8 cellular contexts compared by ENCODE assay signal in the genomic region with DNA sequence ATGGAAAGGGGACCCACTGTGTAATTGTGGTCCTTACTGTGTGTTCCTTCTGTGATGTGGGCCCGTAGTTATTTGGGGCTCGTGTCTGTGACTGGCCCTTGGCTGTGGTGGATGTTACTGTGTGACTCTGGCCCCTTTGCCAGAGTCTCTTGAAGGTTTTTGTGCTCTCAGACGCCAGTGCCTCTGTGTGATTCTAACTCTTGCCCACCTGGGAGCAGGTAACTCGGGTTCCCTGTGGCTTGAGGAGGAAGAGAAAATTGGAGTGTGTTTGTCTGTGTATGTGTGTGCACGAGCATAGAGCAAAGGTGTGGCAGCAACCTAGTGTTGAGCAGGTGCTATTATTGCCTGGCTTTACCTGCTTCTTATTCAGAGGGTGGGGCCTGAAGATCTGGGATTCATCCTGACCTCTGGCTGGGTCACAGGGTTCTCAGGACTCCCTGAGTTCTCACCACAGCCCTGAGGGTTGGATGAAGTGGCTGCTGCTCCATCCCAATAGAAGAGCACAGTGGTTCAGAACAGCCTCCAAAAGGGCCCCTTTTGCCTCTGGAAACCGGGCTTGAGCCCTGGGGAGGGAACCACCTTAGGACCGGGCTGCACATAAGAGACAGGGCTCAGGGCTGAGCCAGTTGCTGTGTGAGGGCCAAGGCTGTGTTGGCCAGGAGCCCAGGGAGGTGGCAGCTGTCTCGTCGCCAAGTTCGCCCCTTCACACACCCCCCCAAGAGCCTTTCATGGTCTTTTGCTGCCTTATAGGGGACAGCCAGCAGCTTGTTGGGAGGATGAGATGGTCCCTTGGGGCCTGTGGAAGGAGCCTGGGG. TPM values are rescaled to one million over a fixed set of nuclear protein-coding genes. Genes with fewer than 3 reads are reported as not detected.
DNase-seq lines count a peak whose midpoint lies in the region; ATAC-seq and TF ChIP-seq lines count a peak whose summit lies in the region.

No MANE protein-coding gene starts in this region.

- H3K27ac ChIP-seq in CD8-positive, alpha-beta memory T cell (ENCODE audit: low read depth, low read length), result peak overlapping the region; percentile 85

- CTCF ChIA-PET in CD8-positive, alpha-beta memory T cell (lab: Charles Lee), result no interaction called here

- no peaks in the 10 kb centered on the region for H3K9me3 ChIP-seq in CD8-positive, alpha-beta memory T cell (ENCODE audit: low read length)

- TF ChIP-seq POLR2A in NB4 (IDR thresholded peaks at IDR 0.05; ENCODE audit: extremely low read depth, insufficient read length), result no peak

- H3K4me3 ChIP-seq in CD8-positive, alpha-beta memory T cell (ENCODE audit: low read length), result peak overlapping the region; percentile 75
- peak overlapping the region; percentile 92 for H3K4me3 ChIP-seq in NB4 (ENCODE audit: low read depth, low read length)

- H3K9me3 Mint-ChIP-seq in CD8-positive, alpha-beta memory T cell, result peaks cover 0 to 2% (median 0%) of the 10 kb centered on the region in 5 donors
- no peaks in the 10 kb centered on the region for H3K9me3 Mint-ChIP-seq in chondrocyte (ENCODE audit: low read depth)

- POLR2A ChIA-PET in CD8-positive, alpha-beta memory T cell (lab: Charles Lee), result no interaction called here

- no peaks in the 10 kb centered on the region for H3K36me3 ChIP-seq in CD8-positive, alpha-beta memory T cell (ENCODE audit: insufficient read depth, low read length)

- H3K4me1 Mint-ChIP-seq in CD8-positive, alpha-beta memory T cell, result peaks cover 27 to 54% (median 35%) of the 10 kb centered on the region in 3 donors
- peaks cover 15% of the 10 kb centered on the region for H3K4me1 Mint-ChIP-seq in chondrocyte (ENCODE audit: low read depth)

- TF ChIP-seq CTCF in NB4 (IDR thresholded peaks at IDR 0.05; ENCODE audit: low read depth, low read length), result no peak
- TF ChIP-seq CTCF in chondrocyte (IDR thresholded peaks at IDR 0.05), result no peak
- TF ChIP-seq CTCF in omental fat pad (IDR thresholded peaks at IDR 0.05), result no peak

- peak in 1 of 5 donors; percentile 10 for DNase-seq in CD8-positive, alpha-beta memory T cell
- DNase-seq in NB4 (ENCODE audit: low read depth), result peak; percentile 25
- DNase-seq in chondrocyte (ENCODE audit: low spot score), result no peak
- peak; percentile 14 for DNase-seq in myocyte (ENCODE audit: low read depth)
- DNase-seq in omental fat pad (ENCODE audit: low spot score), result no peak
- no peak for DNase-seq in NCI-H2029 treated with DMSO at 0.1 percent for 48 hours (lab: John Stamatoyannopoulos, UW)

- peaks cover 0 to 47% (median 5%) of the 10 kb centered on the region in 3 donors for H3K36me3 Mint-ChIP-seq in CD8-positive, alpha-beta memory T cell
- H3K36me3 Mint-ChIP-seq in chondrocyte (ENCODE audit: low read depth), result no peaks in the 10 kb centered on the region

- H3K4me1 ChIP-seq in CD8-positive, alpha-beta memory T cell (ENCODE audit: insufficient read depth, low read length), result peaks cover 6% of the 10 kb centered on the region

- H3K4me3 Mint-ChIP-seq in CD8-positive, alpha-beta memory T cell, result peak overlapping the region; percentile 93 to 99 (median 97)
- peak overlapping the region; percentile 97 for H3K4me3 Mint-ChIP-seq in chondrocyte (ENCODE audit: unreplicated experiment)

- no peaks in the 10 kb centered on the region for H3K27me3 ChIP-seq in CD8-positive, alpha-beta memory T cell (ENCODE audit: insufficient read depth, low read length, poor library complexity, severe bottlenecking)

- no peak for ATAC-seq in omental fat pad (ENCODE audit: low FRiP score)
- ATAC-seq in GM18858 (IDR thresholded peaks at IDR 0.05; ENCODE audit: unreplicated experiment), result no peak
- no peak for ATAC-seq in GM19035 (IDR thresholded peaks at IDR 0.05; ENCODE audit: unreplicated experiment)

- H3K27me3 Mint-ChIP-seq in CD8-positive, alpha-beta memory T cell, result peaks cover 0 to 8% of the 10 kb centered on the region in 2 donors
- H3K27me3 Mint-ChIP-seq in chondrocyte (ENCODE audit: low read depth), result no peaks in the 10 kb centered on the region

- peak overlapping the region; percentile 95 to 99 (median 97) for H3K27ac Mint-ChIP-seq in CD8-positive, alpha-beta memory T cell
- peak overlapping the region; percentile 98 for H3K27ac Mint-ChIP-seq in chondrocyte (ENCODE audit: unreplicated experiment)

RNA-seq across cellular contexts. Expression of gene RBM10, which starts 1.3 kb away (rescaled TPM):
- total RNA-seq in CD8-positive, alpha-beta memory T cell, result 10 to 100 TPM; 74.5 to 74.8 TPM
- 37.8 TPM for polyA plus RNA-seq in CD8-positive, alpha-beta memory T cell
- total RNA-seq in chondrocyte (29.0 to 36.3 TPM (median 29.6 TPM) in 3 replicates), myocyte (33.6 and 38.1 TPM in 2 replicates), omental fat pad (10 to 100 TPM; 24.3 to 27.0 (median 25.4) TPM)
- 27.8 TPM for polyA plus RNA-seq in myocyte (2012)

RNA-seq across cellular contexts. Expression of gene NDUFB11, which starts 1.8 kb away (rescaled TPM):
- total RNA-seq in CD8-positive, alpha-beta memory T cell, result 10 to 100 TPM; 93.5 to 95.0 TPM
- polyA plus RNA-seq in CD8-positive, alpha-beta memory T cell, result 169 TPM
- total RNA-seq in chondrocyte, result 60.7 to 65.4 TPM (median 60.8 TPM) in 3 replicates
- 46.6 and 53.0 TPM in 2 replicates for total RNA-seq in myocyte
- polyA plus RNA-seq in myocyte (2012), result 89.1 TPM
- 10 to 100 TPM; 37.7 to 63.2 (median 41.6) TPM for total RNA-seq in omental fat pad

RNA-seq across cellular contexts. Expression of gene UBA1, which starts 47.3 kb away (rescaled TPM):
- total RNA-seq in CD8-positive, alpha-beta memory T cell, result 100 to 1,000 TPM; 225 to 234 TPM
- polyA plus RNA-seq in CD8-positive, alpha-beta memory T cell, result 178 TPM
- 299 to 312 TPM (median 311 TPM) in 3 replicates for total RNA-seq in chondrocyte
- 195 and 200 TPM in 2 replicates for total RNA-seq in myocyte
- polyA plus RNA-seq in myocyte (2012), result 236 TPM
- total RNA-seq in omental fat pad, result 100 to 1,000 TPM; 132 to 158 (median 148) TPM

Comparison
In these comparisons a context has a peak if more than half of its experiments do, and no peak if none do; other contexts are left out.
1. DNase-seq: peak in NB4 (single experiment) and myocyte (single experiment); none in chondrocyte (single experiment), omental fat pad (single experiment) and NCI-H2029 treated with DMSO at 0.1 percent for 48 hours (single experiment).